13 cellular contexts compared by ENCODE assay signal in genomic region chr2:84486436-84487115, GRCh38. TPM values are rescaled to one million over a fixed set of nuclear protein-coding genes. Genes with fewer than 3 reads are reported as not detected.
DNase-seq lines count a peak whose midpoint lies in the region; ATAC-seq and TF ChIP-seq lines count a peak whose summit lies in the region.
"Had no signal": no experiment of that assay in that cellular context is flagged by ENCODE, and none has a peak within 500 bp of the region (broad histone marks: within the 10 kb centered on the region; RNA-seq: fewer than 3 reads in every experiment).

No MANE protein-coding gene starts in this region.

- no peaks in the 10 kb centered on the region for H3K9me3 Mint-ChIP-seq in MCF 10A (ENCODE audit: unreplicated experiment)
- H3K9me3 Mint-ChIP-seq: activated CD4-positive, alpha-beta memory T cell treated with anti-CD3 and anti-CD28 coated beads, Interleukin-2, amount 10 ng/mL, durations not matched to agents 7 days and 5 days had no signal

- in situ Hi-C loops in mammary epithelial cell (cut with MboI; ENCODE audit: low sequenced_read_pairs in 2 of 2) (loop anchor here in 1 of 2 donors (25.0 kb wide), 1 partner anchor 401 kb away; the partner anchor contains the start of gene TRABD2A), brain microvascular endothelial cell (cut with HindIII; ENCODE audit: low pct_ligation_motif_present, low sequenced_read_pairs) (no loop called here)

- H3K4me2 ChIP-seq in mammary epithelial cell (ENCODE audit: insufficient read depth, low read depth, low read length): no peak overlapping the region

- BruUV-seq in MCF 10A (replicated peaks; lab: Mats Ljungman, UMichigan) (no TSS peak), mammary epithelial cell (replicated peaks; lab: Mats Ljungman, UMichigan) (no TSS peak)

- no peak overlapping the region for H3K27ac Mint-ChIP-seq in MCF 10A (ENCODE audit: low read depth, unreplicated experiment)
- H3K27ac Mint-ChIP-seq: activated CD4-positive, alpha-beta memory T cell treated with anti-CD3 and anti-CD28 coated beads, Interleukin-2, amount 10 ng/mL, durations not matched to agents 7 days and 5 days had no signal

- no peaks in the 10 kb centered on the region for H3K9me3 ChIP-seq in mammary epithelial cell (replicated peaks; ENCODE audit: insufficient read depth, low read length)
- H3K9me3 ChIP-seq in adipocyte (ENCODE audit: control insufficient read depth, low read length): no peaks in the 10 kb centered on the region
- H3K9me3 ChIP-seq: gastrocnemius medialis had no signal

- dilution Hi-C loops in mammary epithelial cell (cut with HindIII; ENCODE audit: low sequenced_read_pairs): loop anchor here (25.0 kb wide), 1 partner anchor 376 kb away; no protein-coding TSS in a partner anchor

- DNase-seq in MCF 10A (ENCODE audit: unreplicated experiment) (peak; percentile 6), mammary epithelial cell (no peak), adipocyte (ENCODE audit: low read depth) (peak; percentile 62), left colon (peak; percentile 64 to 66), brain microvascular endothelial cell (no peak)
- DNase-seq: activated CD4-positive, alpha-beta memory T cell treated with anti-CD3 and anti-CD28 coated beads, Interleukin-2, amount 10 ng/mL, durations not matched to agents 7 days and 5 days; amniotic stem cell; gastrocnemius medialis; NCI-H1930; stimulated activated CD4-positive, alpha-beta T cell treated with anti-CD3 and anti-CD28 coated beads, Interleukin-4, amount 100 ng/mL, for 24 hours had no signal

- H3K36me3 Mint-ChIP-seq in MCF 10A (ENCODE audit: insufficient read depth, unreplicated experiment): no peaks in the 10 kb centered on the region

- H3K4me1 ChIP-seq in mammary epithelial cell (ENCODE audit: insufficient read depth, low read length) (peaks cover 7% of the 10 kb centered on the region), adipocyte (ENCODE audit: control insufficient read depth, insufficient read depth, low read length) (peaks cover 18% of the 10 kb centered on the region), urinary bladder (ENCODE audit: insufficient read depth) (no peaks in the 10 kb centered on the region)
- H3K4me1 ChIP-seq: gastrocnemius medialis had no signal

- H3K4me1 Mint-ChIP-seq in MCF 10A (ENCODE audit: insufficient read depth, unreplicated experiment): no peaks in the 10 kb centered on the region

- H3K27ac ChIP-seq in mammary epithelial cell (ENCODE audit: insufficient read depth, low read depth, low read length) (no peak overlapping the region), urinary bladder (ENCODE audit: low read depth) (peak overlapping the region; percentile 39), brain microvascular endothelial cell (no peak overlapping the region)
- H3K27ac ChIP-seq: gastrocnemius medialis had no signal

- no peak overlapping the region for H3K9ac ChIP-seq in mammary epithelial cell (ENCODE audit: insufficient read depth, low read length)
- no peak overlapping the region for H3K9ac ChIP-seq in adipocyte (ENCODE audit: low read length)

- H4K20me1 ChIP-seq in mammary epithelial cell (ENCODE audit: insufficient read depth, low read length): no peaks in the 10 kb centered on the region

- WGBS in mammary epithelial cell (ENCODE audit: low coverage, missing lambda C conversion rate): 94% methylated on average over 2 of the region's 2 CpGs
- 80% methylated on average over 2 of the region's 2 CpGs for WGBS in urinary bladder

- no peak for TF ChIP-seq CTCF in MCF 10A (IDR thresholded peaks at IDR 0.05; ENCODE audit: unreplicated experiment)
- no peak for TF ChIP-seq CTCF in mammary epithelial cell (conservative IDR thresholded peaks at IDR 0.05 in 1 of 2, IDR thresholded peaks at IDR 0.05 in 1 of 2; ENCODE audit: extremely low read depth in 1 of 2, insufficient read depth in 1 of 2, low read depth in 1 of 2, low read length in 2 of 2)
- TF ChIP-seq CTCF in brain microvascular endothelial cell (IDR thresholded peaks at IDR 0.05; ENCODE audit: low read depth, low read length, missing control alignments): no peak

- H3K79me2 ChIP-seq in mammary epithelial cell (ENCODE audit: insufficient read depth, low read length): no peaks in the 10 kb centered on the region

- H3K36me3 ChIP-seq in mammary epithelial cell (ENCODE audit: insufficient read depth, low read length) (no peaks in the 10 kb centered on the region), adipocyte (ENCODE audit: control insufficient read depth, insufficient read depth, low read length, severe bottlenecking) (no peaks in the 10 kb centered on the region), urinary bladder (ENCODE audit: insufficient read depth) (no peaks in the 10 kb centered on the region), brain microvascular endothelial cell (replicated peaks) (no peaks in the 10 kb centered on the region)
- H3K36me3 ChIP-seq: gastrocnemius medialis had no signal

- CTCF ChIA-PET in MCF 10A (lab: Yijun Ruan, JAX) (interaction anchor here (0.6 to 1.0 kb wide), 4 partner anchors 55 to 437 kb away, joined by 3 to 4 read pairs (median 4); no protein-coding TSS in a partner anchor), mammary epithelial cell (lab: Charles Lee; ENCODE audit: low non-redundant PET) (no interaction called here)

- intact Hi-C loops in MCF 10A (cut with micrococcal nuclease): no loop called here
- intact Hi-C loops in mammary epithelial cell (cut with micrococcal nuclease): no loop called here
- intact Hi-C loops in left colon (cut with DNase I, micrococcal nuclease): no loop called here

- H3K4me3 Mint-ChIP-seq in MCF 10A (ENCODE audit: unreplicated experiment): no peak overlapping the region
- H3K4me3 Mint-ChIP-seq: activated CD4-positive, alpha-beta memory T cell treated with anti-CD3 and anti-CD28 coated beads, Interleukin-2, amount 10 ng/mL, durations not matched to agents 7 days and 5 days had no signal

- POLR2A ChIA-PET in MCF 10A (lab: Yijun Ruan, JAX): interaction anchor here (1.2 to 1.4 kb wide), 3 partner anchors 16 to 59 kb away, joined by 3 to 4 read pairs (median 4); partner anchors contain the start of gene SUCLG1

- no peak overlapping the region for H2AFZ ChIP-seq in mammary epithelial cell (ENCODE audit: low read depth, low read length)

- H3K27me3 ChIP-seq in mammary epithelial cell (ENCODE audit: insufficient read depth, low read length) (no peaks in the 10 kb centered on the region), adipocyte (replicated peaks; ENCODE audit: control insufficient read depth, insufficient read depth, low read length) (no peaks in the 10 kb centered on the region), brain microvascular endothelial cell (replicated peaks) (no peaks in the 10 kb centered on the region)
- H3K27me3 ChIP-seq: gastrocnemius medialis had no signal

- H3K27me3 Mint-ChIP-seq in MCF 10A (ENCODE audit: insufficient read depth, unreplicated experiment): no peaks in the 10 kb centered on the region
- H3K27me3 Mint-ChIP-seq: activated CD4-positive, alpha-beta memory T cell treated with anti-CD3 and anti-CD28 coated beads, Interleukin-2, amount 10 ng/mL, durations not matched to agents 7 days and 5 days had no signal

- H3K4me3 ChIP-seq in mammary epithelial cell (replicated peaks in 1 of 3; ENCODE audit: insufficient read depth in 1 of 3, low read depth in 2 of 3, low read length in 3 of 3): no peak overlapping the region
- H3K4me3 ChIP-seq in adipocyte (ENCODE audit: low read length): no peak overlapping the region
- no peak overlapping the region for H3K4me3 ChIP-seq in urinary bladder (ENCODE audit: low read depth, low read length)
- no peak overlapping the region for H3K4me3 ChIP-seq in brain microvascular endothelial cell (ENCODE audit: low read depth, low read length)
- H3K4me3 ChIP-seq: gastrocnemius medialis had no signal

- ATAC-seq in left colon (peak; percentile 91), HG02938 (IDR thresholded peaks at IDR 0.05; ENCODE audit: unreplicated experiment) (no peak), HG03520 (IDR thresholded peaks at IDR 0.05; ENCODE audit: unreplicated experiment) (no peak)
- ATAC-seq: gastrocnemius medialis had no signal

RNA-seq across cellular contexts. Expression of gene SUCLG1, which starts 27.5 kb away (rescaled TPM):
- total RNA-seq in MCF 10A (2022) (87.2 and 105 TPM in 2 replicates), mammary epithelial cell (10 to 100 TPM; 49.0 to 63.4 TPM), left colon (100 to 1,000 TPM; 201 to 234 TPM), urinary bladder (80.7 TPM)
- polyA plus RNA-seq in mammary epithelial cell (37.3 TPM), urinary bladder (142 TPM)
- 21.7 TPM for polyA minus RNA-seq in mammary epithelial cell

RNA-seq across cellular contexts. Expression of gene DNAH6, which starts 29.7 kb away (rescaled TPM):
- total RNA-seq in MCF 10A (2022): 0.14 and 0.76 TPM in 2 replicates
- under 1 TPM; 0.45 to 0.50 TPM for total RNA-seq in mammary epithelial cell
- polyA plus RNA-seq in mammary epithelial cell: 0.03 TPM
- polyA minus RNA-seq in mammary epithelial cell: not detected
- 1 to 10 TPM in 1 of 2 donors, under 1 TPM in 1; 0.61 to 1.3 TPM for total RNA-seq in left colon
- 1.4 TPM for total RNA-seq in urinary bladder
- 0.58 TPM for polyA plus RNA-seq in urinary bladder
- total RNA-seq: gastrocnemius medialis had no signal

Comparison
In these comparisons a context has a peak if more than half of its experiments do, and no peak if none do; other contexts are left out.
1. DNase-seq: peak in MCF 10A (single experiment), adipocyte (single experiment) and left colon (2 of 2); none in mammary epithelial cell (single experiment) and brain microvascular endothelial cell (single experiment).